In genomic region chr9:98150726-98151125, GRCh38 we compare ENCODE assay signal across 14 cellular contexts.
"Had no signal": no experiment of that assay in that cellular context is flagged by ENCODE, and none has a peak within 500 bp of the region (broad histone marks: within the 10 kb centered on the region; RNA-seq: fewer than 3 reads in every experiment).

No MANE protein-coding gene starts in this region.

- ATAC-seq: activated T-cell treated with anti-CD3 and anti-CD28 coated beads, Interleukin-2, amount 50 U/mL, for 4 hours; esophagus mucosa; natural killer cell treated with Interleukin-12 subunit alpha and Interleukin-12 subunit beta and Interleukin-15 and Interleukin-18, amount 100 ng/mL, for 72 hours; stimulated activated naive CD8-positive, alpha-beta T cell treated with anti-CD3 and anti-CD28 coated beads, Interleukin-15, Interleukin-2, amounts not matched to agents 100 U/mL and 50 U/mL, for 24 hours had no signal

- H3K4me3 ChIP-seq: breast epithelium, sigmoid colon, suprapubic skin had no signal

- H3K9me3 ChIP-seq: breast epithelium, sigmoid colon, suprapubic skin had no signal

- H3K27ac ChIP-seq: breast epithelium, sigmoid colon, suprapubic skin had no signal

- H3K27me3 ChIP-seq: breast epithelium, sigmoid colon, suprapubic skin had no signal

- H3K27me3 Mint-ChIP-seq: activated naive CD8-positive, alpha-beta T cell treated with anti-CD3 and anti-CD28 coated beads for 36 hours; natural killer cell treated with Interleukin-12 subunit alpha and Interleukin-12 subunit beta and Interleukin-15 and Interleukin-18, amount 100 ng/mL, for 72 hours had no signal

- H3K4me1 Mint-ChIP-seq: activated naive CD8-positive, alpha-beta T cell treated with anti-CD3 and anti-CD28 coated beads for 36 hours had no signal

- DNase-seq: activated CD4-positive, alpha-beta T cell treated with anti-CD3 and anti-CD28 coated beads for 1 hour; activated CD4-positive, alpha-beta T cell treated with anti-CD3 and anti-CD28 coated beads, Interleukin-2, amount 50 U/mL, for 48 hours; activated effector memory CD4-positive, alpha-beta T cell treated with anti-CD3 and anti-CD28 coated beads, Interleukin-2, amount 50 U/mL, for 16 hours; activated naive CD8-positive, alpha-beta T cell treated with anti-CD3 and anti-CD28 coated beads for 36 hours; activated T-cell treated with anti-CD3 and anti-CD28 coated beads, Interleukin-2, amount 50 U/mL, for 4 hours; left cardiac atrium; sigmoid colon; stimulated activated CD4-positive, alpha-beta T cell treated with anti-CD3 and anti-CD28 coated beads, Interleukin-12 subunit alpha, Interleukin-12 subunit beta, amount 100 ng/mL, for 4 hours; stimulated activated naive CD8-positive, alpha-beta T cell treated with anti-CD3 and anti-CD28 coated beads, Interleukin-15, Interleukin-2, amounts not matched to agents 100 U/mL and 50 U/mL, for 24 hours had no signal

- H3K36me3 ChIP-seq: breast epithelium, sigmoid colon, suprapubic skin had no signal

- H3K4me1 ChIP-seq: sigmoid colon had no signal

- H3K4me3 Mint-ChIP-seq: activated naive CD8-positive, alpha-beta T cell treated with anti-CD3 and anti-CD28 coated beads for 36 hours; activated T-cell treated with anti-CD3 and anti-CD28 coated beads, Interleukin-2, amount 50 U/mL, for 4 hours; natural killer cell treated with Interleukin-12 subunit alpha and Interleukin-12 subunit beta and Interleukin-15 and Interleukin-18, amount 100 ng/mL, for 72 hours; T-helper 1 cell treated with Interleukin-12 subunit alpha and Interleukin-12 subunit beta and Interleukin-4 antibody, amounts not matched to agents 30 μg/mL and 1 μg/mL, for 36 hours had no signal

- H3K27ac Mint-ChIP-seq: activated naive CD8-positive, alpha-beta T cell treated with anti-CD3 and anti-CD28 coated beads for 36 hours; T-helper 1 cell treated with Interleukin-12 subunit alpha and Interleukin-12 subunit beta and Interleukin-4 antibody, amounts not matched to agents 30 μg/mL and 1 μg/mL, for 36 hours had no signal

- H3K9me3 Mint-ChIP-seq: activated naive CD8-positive, alpha-beta T cell treated with anti-CD3 and anti-CD28 coated beads for 36 hours; activated T-cell treated with anti-CD3 and anti-CD28 coated beads, Interleukin-2, amount 50 U/mL, for 4 hours; natural killer cell treated with Interleukin-12 subunit alpha and Interleukin-12 subunit beta and Interleukin-15 and Interleukin-18, amount 100 ng/mL, for 72 hours; T-helper 1 cell treated with Interleukin-12 subunit alpha and Interleukin-12 subunit beta and Interleukin-4 antibody, amounts not matched to agents 30 μg/mL and 1 μg/mL, for 36 hours had no signal

- H3K36me3 Mint-ChIP-seq: activated naive CD8-positive, alpha-beta T cell treated with anti-CD3 and anti-CD28 coated beads for 36 hours; natural killer cell treated with Interleukin-12 subunit alpha and Interleukin-12 subunit beta and Interleukin-15 and Interleukin-18, amount 100 ng/mL, for 72 hours had no signal
